Comparison of ENCODE assay signal across 20 cellular contexts in genomic region chr2:102028470-102028869, GRCh38. TPM values are rescaled to one million over a fixed set of nuclear protein-coding genes. Genes with fewer than 3 reads are reported as not detected.
DNase-seq lines count a peak whose midpoint lies in the region; ATAC-seq and TF ChIP-seq lines count a peak whose summit lies in the region.
"Had no signal": no experiment of that assay in that cellular context is flagged by ENCODE, and none has a peak within 500 bp of the region (broad histone marks: within the 10 kb centered on the region; RNA-seq: fewer than 3 reads in every experiment).

No MANE protein-coding gene starts in this region.

- H3K4me3 ChIP-seq in mammary epithelial cell (replicated peaks in 1 of 3; ENCODE audit: insufficient read depth in 1 of 3, low read depth in 2 of 3, low read length in 3 of 3) (no peak overlapping the region), choroid plexus epithelial cell (ENCODE audit: low read depth, low read length) (no peak overlapping the region), parathyroid adenoma (ENCODE audit: low read depth, low read length) (no peak overlapping the region), upper lobe of right lung (no peak overlapping the region)

- H2AFZ ChIP-seq in mammary epithelial cell (ENCODE audit: low read depth, low read length) (no peak overlapping the region), parathyroid adenoma (peak overlapping the region; percentile 78)

- H3K27me3 Mint-ChIP-seq in MCF 10A (ENCODE audit: insufficient read depth, unreplicated experiment) = no peaks in the 10 kb centered on the region
- H3K27me3 Mint-ChIP-seq: CD4-positive, alpha-beta memory T cell had no signal

- intact Hi-C loops in MCF 10A (cut with micrococcal nuclease) (no loop called here), mammary epithelial cell (cut with micrococcal nuclease) (no loop called here), upper lobe of right lung (cut with DNase I) (loop anchor here (10.0 kb wide), 2 partner anchors 206 to 416 kb away; no protein-coding TSS in a partner anchor)

- peak overlapping the region; percentile 32 for H3K27ac Mint-ChIP-seq in MCF 10A (ENCODE audit: low read depth, unreplicated experiment)
- H3K27ac Mint-ChIP-seq: T-helper 1 cell treated with Interleukin-12 subunit alpha and Interleukin-12 subunit beta and Interleukin-4 antibody, amounts not matched to agents 30 μg/mL and 1 μg/mL, for 36 hours had no signal

- BruUV-seq in MCF 10A (replicated peaks; lab: Mats Ljungman, UMichigan) (no TSS peak), mammary epithelial cell (replicated peaks; lab: Mats Ljungman, UMichigan) (no TSS peak)

- H3K36me3 ChIP-seq in mammary epithelial cell (ENCODE audit: insufficient read depth, low read length) (no peaks in the 10 kb centered on the region), parathyroid adenoma (ENCODE audit: control insufficient read depth, insufficient read depth, low read length) (no peaks in the 10 kb centered on the region), upper lobe of right lung (no peaks in the 10 kb centered on the region)
- H3K36me3 ChIP-seq: WERI-Rb-1 had no signal

- H3K4me1 Mint-ChIP-seq in MCF 10A (ENCODE audit: insufficient read depth, unreplicated experiment) = peaks cover 40% of the 10 kb centered on the region

- POLR2A ChIA-PET in MCF 10A (lab: Yijun Ruan, JAX) = interaction anchor here (0.8 to 3.9 kb wide), 2 partner anchors 21 to 165 kb away, joined by 3 to 25 read pairs; no protein-coding TSS in a partner anchor

- no peaks in the 10 kb centered on the region for H3K36me3 Mint-ChIP-seq in MCF 10A (ENCODE audit: insufficient read depth, unreplicated experiment)
- H3K36me3 Mint-ChIP-seq: CD4-positive, alpha-beta memory T cell had no signal

- no peaks in the 10 kb centered on the region for H3K9me3 ChIP-seq in mammary epithelial cell (replicated peaks; ENCODE audit: insufficient read depth, low read length)
- H3K9me3 ChIP-seq in parathyroid adenoma (ENCODE audit: control insufficient read depth, low read length) = no peaks in the 10 kb centered on the region
- no peaks in the 10 kb centered on the region for H3K9me3 ChIP-seq in upper lobe of right lung

- CTCF ChIA-PET in MCF 10A (lab: Yijun Ruan, JAX) = interaction anchor here (0.5 to 7.4 kb wide), 6 partner anchors 8 to 212 kb away, joined by 3 to 65 read pairs (median 4); no protein-coding TSS in a partner anchor
- CTCF ChIA-PET in mammary epithelial cell (lab: Charles Lee; ENCODE audit: low non-redundant PET) = no interaction called here

- H3K79me2 ChIP-seq in mammary epithelial cell (ENCODE audit: insufficient read depth, low read length) (no peaks in the 10 kb centered on the region), parathyroid adenoma (no peaks in the 10 kb centered on the region)

- dilution Hi-C loops in mammary epithelial cell (cut with HindIII; ENCODE audit: low sequenced_read_pairs) = no loop called here

- H3K4me2 ChIP-seq in mammary epithelial cell (ENCODE audit: insufficient read depth, low read depth, low read length) = no peak overlapping the region
- no peak overlapping the region for H3K4me2 ChIP-seq in parathyroid adenoma (ENCODE audit: low read length)

- no peak for ATAC-seq in upper lobe of right lung
- ATAC-seq in left lobe of liver = no peak

- no peak for DNase-seq in MCF 10A (ENCODE audit: unreplicated experiment)
- no peak for DNase-seq in mammary epithelial cell
- DNase-seq in choroid plexus epithelial cell (ENCODE audit: low read depth) = peak; percentile 44
- no peak for DNase-seq in upper lobe of right lung
- no peak for DNase-seq in left lobe of liver (ENCODE audit: low spot score)
- DNase-seq in GM10266 (ENCODE audit: extremely low spot score) = no peak
- DNase-seq in AG20443 (ENCODE audit: low spot score) = no peak
- DNase-seq: activated gamma-delta T cell treated with Interleukin-2 at 50 U/mL for 16 hours; anterior cingulate cortex; CD4-positive, alpha-beta memory T cell; DMS79; Kasumi-1; NCI-H69; OCI-M1; stimulated activated CD4-positive, alpha-beta T cell treated with anti-CD3 and anti-CD28 coated beads, Interleukin-4, amount 100 ng/mL, for 24 hours; WERI-Rb-1 had no signal

- H3K4me1 ChIP-seq in mammary epithelial cell (ENCODE audit: insufficient read depth, low read length) (peaks cover 44% of the 10 kb centered on the region), parathyroid adenoma (peaks cover 53% of the 10 kb centered on the region), upper lobe of right lung (peaks cover 40% of the 10 kb centered on the region)

- H3K4me3 Mint-ChIP-seq in MCF 10A (ENCODE audit: unreplicated experiment) = no peak overlapping the region
- H3K4me3 Mint-ChIP-seq: CD4-positive, alpha-beta memory T cell; T-helper 1 cell treated with Interleukin-12 subunit alpha and Interleukin-12 subunit beta and Interleukin-4 antibody, amounts not matched to agents 30 μg/mL and 1 μg/mL, for 36 hours had no signal

- H3K9ac ChIP-seq in mammary epithelial cell (ENCODE audit: insufficient read depth, low read length) (no peak overlapping the region), parathyroid adenoma (no peak overlapping the region)

- H3K27ac ChIP-seq in mammary epithelial cell (ENCODE audit: insufficient read depth, low read depth, low read length) (no peak overlapping the region), parathyroid adenoma (peak overlapping the region; percentile 85), upper lobe of right lung (peak overlapping the region; percentile 55)
- H3K27ac ChIP-seq: WERI-Rb-1 had no signal

- in situ Hi-C loops in mammary epithelial cell (cut with MboI; ENCODE audit: low sequenced_read_pairs in 2 of 2) = loop anchor here (10.0 kb wide), 5 partner anchors 146 to 416 kb away; partner anchors contain the start of gene IL18R1 (in 1 of the 2)

- TF ChIP-seq CTCF in MCF 10A (IDR thresholded peaks at IDR 0.05; ENCODE audit: unreplicated experiment) (no peak), mammary epithelial cell (conservative IDR thresholded peaks at IDR 0.05 in 1 of 2, IDR thresholded peaks at IDR 0.05 in 1 of 2; ENCODE audit: extremely low read depth in 1 of 2, insufficient read depth in 1 of 2, low read depth in 1 of 2, low read length in 2 of 2) (no peak), choroid plexus epithelial cell (conservative IDR thresholded peaks at IDR 0.05; ENCODE audit: low read depth, low read length) (no peak), parathyroid adenoma (IDR thresholded peaks at IDR 0.05) (no peak), upper lobe of right lung (IDR thresholded peaks at IDR 0.05) (no peak), GM10266 (IDR thresholded peaks at IDR 0.05; ENCODE audit: control insufficient read depth, insufficient read depth, low read depth, missing control alignments) (no peak)

- H3K27me3 ChIP-seq in mammary epithelial cell (ENCODE audit: insufficient read depth, low read length) (no peaks in the 10 kb centered on the region), parathyroid adenoma (ENCODE audit: control insufficient read depth, insufficient read depth, low read length) (no peaks in the 10 kb centered on the region), upper lobe of right lung (no peaks in the 10 kb centered on the region)

- H3K9me3 Mint-ChIP-seq in MCF 10A (ENCODE audit: unreplicated experiment) = peaks cover 7% of the 10 kb centered on the region
- H3K9me3 Mint-ChIP-seq: T-helper 1 cell treated with Interleukin-12 subunit alpha and Interleukin-12 subunit beta and Interleukin-4 antibody, amounts not matched to agents 30 μg/mL and 1 μg/mL, for 36 hours had no signal

- H4K20me1 ChIP-seq in mammary epithelial cell (ENCODE audit: insufficient read depth, low read length) = no peaks in the 10 kb centered on the region

RNA-seq across cellular contexts. Expression of gene IL1R2, which starts 36.7 kb away (rescaled TPM):
- not detected in 2 replicates for total RNA-seq in MCF 10A (2022)
- total RNA-seq in mammary epithelial cell = 1 to 10 TPM in 1 of 2 donors, under 1 TPM in 1; 0.50 to 3.1 TPM
- 6.9 TPM for polyA plus RNA-seq in mammary epithelial cell
- polyA minus RNA-seq in mammary epithelial cell = 8.1 TPM
- total RNA-seq in upper lobe of right lung = 17.0 TPM
- 12.0 TPM for total RNA-seq in left lobe of liver
- total RNA-seq: CD4-positive, alpha-beta memory T cell; fibroblast of villous mesenchyme; temporal lobe had no signal
